13 cellular contexts compared by ENCODE assay signal in the genomic region with DNA sequence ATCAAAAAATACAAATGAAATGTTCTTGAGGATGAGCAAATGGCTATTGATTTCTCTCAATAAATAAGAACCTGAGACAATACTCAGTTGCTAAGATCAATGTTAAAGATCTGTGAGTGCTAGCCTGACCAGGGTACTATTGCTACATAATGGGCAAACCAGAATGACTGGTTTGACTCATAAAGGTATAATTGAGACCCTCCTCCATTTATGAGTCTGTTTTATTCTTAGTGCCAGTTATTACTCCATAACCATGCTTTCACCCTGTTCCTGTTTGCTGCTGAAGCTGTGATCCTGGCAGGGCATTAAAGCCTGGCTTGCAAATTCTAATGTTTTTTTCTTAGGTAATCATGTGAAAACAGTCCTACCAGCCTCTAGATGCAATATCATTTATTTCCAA.
"Had no signal": no experiment of that assay in that cellular context is flagged by ENCODE, and none has a peak within 500 bp of the region (broad histone marks: within the 10 kb centered on the region; RNA-seq: fewer than 3 reads in every experiment).

No MANE protein-coding gene starts in this region.

- H3K4me1 ChIP-seq: left ventricle myocardium inferior, thyroid gland, uterus had no signal

- DNase-seq: activated CD4-positive, CD25-positive, alpha-beta regulatory T cell treated with anti-CD3 and anti-CD28 coated beads, Interleukin-2, amount 50 U/mL, for 72 hours; activated naive CD4-positive, alpha-beta T cell; activated T-cell treated with anti-CD3 and anti-CD28 coated beads for 4 hours; anterior cingulate cortex; erythroblast; left ventricle myocardium inferior; naive thymus-derived CD8-positive, alpha-beta T cell; retina; stimulated activated CD4-positive, alpha-beta T cell treated with anti-CD3 and anti-CD28 coated beads, Interleukin-2, amount 100 ng/mL, for 48 hours; thyroid gland; uterus had no signal

- H3K4me3 ChIP-seq: left ventricle myocardium inferior, thyroid gland, uterus had no signal

- H3K36me3 Mint-ChIP-seq: naive thymus-derived CD8-positive, alpha-beta T cell; stimulated activated memory B cell treated with anti-CD40 and anti-IgM and Interleukin-4, amounts not matched to agents 10 μg/mL and 1 μg/mL and 100 μg/mL, for 72 hours had no signal

- ATAC-seq: naive thymus-derived CD8-positive, alpha-beta T cell; stimulated activated memory B cell treated with anti-CD40 and anti-IgM and Interleukin-4, amounts not matched to agents 10 μg/mL and 1 μg/mL and 100 μg/mL, for 72 hours had no signal

- H3K27me3 ChIP-seq: thyroid gland, uterus had no signal

- H3K9me3 Mint-ChIP-seq: memory B cell; naive thymus-derived CD8-positive, alpha-beta T cell; stimulated activated memory B cell treated with anti-CD40 and anti-IgM and Interleukin-4, amounts not matched to agents 10 μg/mL and 1 μg/mL and 100 μg/mL, for 72 hours had no signal

- H3K4me3 Mint-ChIP-seq: memory B cell; naive thymus-derived CD8-positive, alpha-beta T cell; stimulated activated memory B cell treated with anti-CD40 and anti-IgM and Interleukin-4, amounts not matched to agents 10 μg/mL and 1 μg/mL and 100 μg/mL, for 72 hours had no signal

- H3K27ac Mint-ChIP-seq: memory B cell; naive thymus-derived CD8-positive, alpha-beta T cell; stimulated activated memory B cell treated with anti-CD40 and anti-IgM and Interleukin-4, amounts not matched to agents 10 μg/mL and 1 μg/mL and 100 μg/mL, for 72 hours had no signal

- H3K27ac ChIP-seq: left ventricle myocardium inferior, thyroid gland, uterus had no signal

- H3K9me3 ChIP-seq: left ventricle myocardium inferior, thyroid gland, uterus had no signal

- H3K36me3 ChIP-seq: left ventricle myocardium inferior, thyroid gland, uterus had no signal
